ENCODE assay signal across 20 cellular contexts in genomic region chr5:156912869-156913268, GRCh38. TPM values are rescaled to one million over a fixed set of nuclear protein-coding genes. Genes with fewer than 3 reads are reported as not detected.
A peak's percentile ranks its signal among the peaks of the same experiment; 100 is the strongest.
DNase-seq lines count a peak whose midpoint lies in the region; ATAC-seq, FAIRE-seq and TF ChIP-seq lines count a peak whose summit lies in the region.
"Had no signal": no experiment of that assay in that cellular context is flagged by ENCODE, and none has a peak within 500 bp of the region (broad histone marks: within the 10 kb centered on the region; RNA-seq: fewer than 3 reads in every experiment).

No MANE protein-coding gene starts in this region.

- H3K4me3 Mint-ChIP-seq in WTC11: peak overlapping the region; percentile 37
- peak overlapping the region; percentile 67 to 81 for H3K4me3 Mint-ChIP-seq in effector memory CD8-positive, alpha-beta T cell
- H3K4me3 Mint-ChIP-seq in stimulated activated naive CD8-positive, alpha-beta T cell treated with anti-CD3 and anti-CD28 coated beads, Interleukin-15, amount 100 ng/mL, for 72 hours: peak overlapping the region; percentile 14 to 32

- H3K9ac ChIP-seq in HepG2 (ENCODE audit: insufficient read depth, low read depth, low read length): no peak overlapping the region

- H3K4me2 ChIP-seq in HepG2 (ENCODE audit: low read depth, low read length): no peak overlapping the region

- H3K27me3 ChIP-seq in A673 (replicated peaks; ENCODE audit: insufficient read depth, low read depth, low read length, poor library complexity): peaks cover 8% of the 10 kb centered on the region
- peaks cover 0 to 7% of the 10 kb centered on the region in 2 experiments; a peak in 2 of 5 replicates for H3K27me3 ChIP-seq in HepG2 (ENCODE audit: control insufficient read depth in 1 of 2, insufficient read depth in 2 of 2, low read length in 2 of 2)
- H3K27me3 ChIP-seq: cardiac muscle cell, heart left ventricle, sigmoid colon had no signal

- BruUV-seq in A673 (replicated peaks; lab: Mats Ljungman, UMichigan) (no TSS peak), HepG2 (replicated peaks; lab: Mats Ljungman, UMichigan) (no TSS peak)

- H3K36me3 ChIP-seq in A673 (ENCODE audit: insufficient read depth, low read length, poor library complexity, severe bottlenecking): no peaks in the 10 kb centered on the region
- no peaks in the 10 kb centered on the region for H3K36me3 ChIP-seq in HepG2 (replicated peaks in 1 of 2; ENCODE audit: control insufficient read depth in 1 of 2, insufficient read depth in 2 of 2, low read length in 2 of 2)
- H3K36me3 ChIP-seq: cardiac muscle cell, heart left ventricle, sigmoid colon had no signal

- TF ChIP-seq POLR2A in HepG2 (IDR thresholded peaks at IDR 0.05; ENCODE audit: insufficient read depth in 1 of 2, low read depth in 2 of 2, low read length in 2 of 2): no peak

- 6% methylated on average over 5 of the region's 5 CpGs for WGBS in HepG2 (ENCODE audit: low lambda C conversion rate)

- H3K9me3 ChIP-seq in A673 (ENCODE audit: low read depth, low read length, poor library complexity, severe bottlenecking) (no peaks in the 10 kb centered on the region), HepG2 (ENCODE audit: low read length) (no peaks in the 10 kb centered on the region)
- H3K9me3 ChIP-seq: heart left ventricle, sigmoid colon had no signal

- H3K4me1 Mint-ChIP-seq in WTC11: peaks cover 70% of the 10 kb centered on the region
- H3K4me1 Mint-ChIP-seq in effector memory CD8-positive, alpha-beta T cell (ENCODE audit: low read depth in 2 of 2): peaks cover 29 to 46% of the 10 kb centered on the region in 2 donors
- peaks cover 51% of the 10 kb centered on the region for H3K4me1 Mint-ChIP-seq in stimulated activated naive CD8-positive, alpha-beta T cell treated with anti-CD3 and anti-CD28 coated beads, Interleukin-15, amount 100 ng/mL, for 72 hours

- H3K36me3 Mint-ChIP-seq in WTC11: peaks cover 11% of the 10 kb centered on the region; the same call in 1 of the 2 replicates
- peaks cover 2% of the 10 kb centered on the region for H3K36me3 Mint-ChIP-seq in effector memory CD8-positive, alpha-beta T cell (ENCODE audit: insufficient read depth)

- no peak for TF ChIP-seq RAD21 in HepG2 (CRISPR knock-in tag; IDR thresholded peaks at IDR 0.05)

- H3K27ac ChIP-seq in A673 (ENCODE audit: low read depth, low read length, poor library complexity, severe bottlenecking) (no peak overlapping the region), HepG2 (ENCODE audit: extremely low read length, insufficient read depth, low read length) (no peak overlapping the region)
- H3K27ac ChIP-seq: cardiac muscle cell, sigmoid colon had no signal

- H3K27ac Mint-ChIP-seq in WTC11: peak overlapping the region; percentile 99
- peak overlapping the region; percentile 88 to 95 for H3K27ac Mint-ChIP-seq in effector memory CD8-positive, alpha-beta T cell
- H3K27ac Mint-ChIP-seq in stimulated activated naive CD8-positive, alpha-beta T cell treated with anti-CD3 and anti-CD28 coated beads, Interleukin-15, amount 100 ng/mL, for 72 hours: peak overlapping the region in 1 of 2 donors; percentile 55

- H3K79me2 ChIP-seq in HepG2 (ENCODE audit: insufficient read depth, low read length): no peaks in the 10 kb centered on the region

- intact Hi-C loops in A673 (cut with micrococcal nuclease; ENCODE audit: unreplicated experiment) (no loop called here), HepG2 (cut with micrococcal nuclease; ENCODE audit: unreplicated experiment) (no loop called here)

- peaks cover 10% of the 10 kb centered on the region; the same call in 1 of the 2 replicates for H3K27me3 Mint-ChIP-seq in WTC11 (ENCODE audit: low read depth)
- H3K27me3 Mint-ChIP-seq in effector memory CD8-positive, alpha-beta T cell: no peaks in the 10 kb centered on the region
- H3K27me3 Mint-ChIP-seq in stimulated activated naive CD8-positive, alpha-beta T cell treated with anti-CD3 and anti-CD28 coated beads, Interleukin-15, amount 100 ng/mL, for 72 hours: no peaks in the 10 kb centered on the region

- TF ChIP-seq CTCF in WTC11 (IDR thresholded peaks at IDR 0.05) (no peak), A673 (conservative IDR thresholded peaks at IDR 0.05; ENCODE audit: low read depth, low read length) (no peak), HepG2 (CRISPR knock-in tag; IDR thresholded peaks at IDR 0.05) (no peak)

- H3K4me1 ChIP-seq in A673 (ENCODE audit: insufficient read depth, low read length, poor library complexity, severe bottlenecking) (no peaks in the 10 kb centered on the region), HepG2 (ENCODE audit: insufficient read depth, low read length) (no peaks in the 10 kb centered on the region)
- H3K4me1 ChIP-seq: sigmoid colon had no signal

- POLR2A ChIA-PET in WTC11 (lab: Charles Lee) (no interaction called here), A673 (lab: Charles Lee; ENCODE audit: low non-redundant PET) (no interaction called here), HepG2 (lab: Yijun Ruan, JAX) (no interaction called here)

- peak; percentile 25 for DNase-seq in stimulated activated CD4-positive, alpha-beta T cell treated with anti-CD3 and anti-CD28 coated beads, Interleukin-15, amount 100 ng/mL, for 24 hours
- DNase-seq in stimulated activated CD4-positive, alpha-beta T cell treated with anti-CD3 and anti-CD28 coated beads, Interleukin-2, amount 100 ng/mL, for 48 hours: no peak
- no peak for DNase-seq in WTC11 (ENCODE audit: low spot score)
- no peak for DNase-seq in effector memory CD8-positive, alpha-beta T cell
- no peak for DNase-seq in stimulated activated naive CD8-positive, alpha-beta T cell treated with anti-CD3 and anti-CD28 coated beads, Interleukin-15, amount 100 ng/mL, for 72 hours
- DNase-seq in kidney glomerular epithelial cell (lab: John Stamatoyannopoulos, UW): no peak
- DNase-seq in A673 (ENCODE audit: low spot score): no peak
- no peak for DNase-seq in HepG2 (ENCODE audit: low spot score)
- DNase-seq: AML-193; DMS153; heart left ventricle; MV-4-11; NCI-H2029; NCI-H510A; SHP77; sigmoid colon; stimulated activated CD4-positive, alpha-beta T cell treated with anti-CD3 and anti-CD28 coated beads, Interleukin-4, amount 100 ng/mL, for 24 hours; stimulated activated CD8-positive, alpha-beta memory T cell treated with anti-CD3 and anti-CD28 coated beads, Interleukin-4, amount 100 ng/mL, for 48 hours had no signal

- TF ChIP-seq EP300 in HepG2 (IDR thresholded peaks at IDR 0.05; ENCODE audit: low read depth in 2 of 2, low read length in 2 of 2): no peak
- TF ChIP-seq EP300 in HepG2 (CRISPR knock-in tag; IDR thresholded peaks at IDR 0.05; ENCODE audit: borderline replicate concordance): no peak

- no peak overlapping the region for H2AFZ ChIP-seq in HepG2 (ENCODE audit: low read length)

- no peak for FAIRE-seq in HepG2 (lab: Jason Lieb, UNC)

- no peak for ATAC-seq in WTC11
- no peak for ATAC-seq in effector memory CD8-positive, alpha-beta T cell (replicated peaks)
- peak; percentile 53 for ATAC-seq in stimulated activated naive CD8-positive, alpha-beta T cell treated with anti-CD3 and anti-CD28 coated beads, Interleukin-15, amount 100 ng/mL, for 72 hours
- no peak for ATAC-seq in HepG2
- ATAC-seq: heart left ventricle had no signal

- in situ Hi-C loops in HepG2 (cut with HindIII; ENCODE audit: extremely low pct_ligation_motif_present, low pct_unique_long_range_greater_than_20kb): no loop called here

- CTCF ChIA-PET in WTC11 (lab: Charles Lee) (no interaction called here), A673 (lab: Charles Lee) (no interaction called here), HepG2 (lab: Yijun Ruan, JAX; ENCODE audit: low intra/inter-chr PET ratio, low total read pairs) (no interaction called here)

- no peaks in the 10 kb centered on the region for H4K20me1 ChIP-seq in HepG2 (ENCODE audit: insufficient read depth, low read length)

- H3K4me3 ChIP-seq in A673 (ENCODE audit: low read depth, low read length, poor library complexity, severe bottlenecking) (no peak overlapping the region), HepG2 (replicated peaks in 1 of 3; ENCODE audit: insufficient read depth in 1 of 3, low read depth in 2 of 3, low read length in 3 of 3) (no peak overlapping the region)
- H3K4me3 ChIP-seq: cardiac muscle cell, heart left ventricle, sigmoid colon had no signal

- no peaks in the 10 kb centered on the region for H3K9me3 Mint-ChIP-seq in WTC11
- H3K9me3 Mint-ChIP-seq in effector memory CD8-positive, alpha-beta T cell: peaks cover 0 to 2% of the 10 kb centered on the region in 2 donors
- H3K9me3 Mint-ChIP-seq in stimulated activated naive CD8-positive, alpha-beta T cell treated with anti-CD3 and anti-CD28 coated beads, Interleukin-15, amount 100 ng/mL, for 72 hours: peaks cover 18 to 19% of the 10 kb centered on the region in 2 donors

TF ChIP-seq in HepG2, 621 proteins besides CTCF, POLR2A, EP300 and RAD21:
- no peak for TF ChIP-seq FOXA1 (IDR thresholded peaks at IDR 0.05)
- TF ChIP-seq FOXA1 (CRISPR knock-in tag; IDR thresholded peaks at IDR 0.05): no peak

RNA-seq across cellular contexts. Expression of gene TIMD4, which starts 50.2 kb away (rescaled TPM):
- total RNA-seq in WTC11 (2021): 0.13 TPM in 1 of 3 replicates, not detected in the others
- not detected in 2 replicates for total RNA-seq in A673 (2021)
- not detected in 2 replicates for total RNA-seq in HepG2 (2016; rRNA removed; fragmentation: Illumina TruSeq; extraction: Trizol)
- total RNA-seq in HepG2 (2016; cell fraction: cytosol; rRNA removed; fragmentation: Illumina TruSeq; extraction: Trizol; ENCODE audit: low read depth): not detected in 2 replicates
- total RNA-seq in HepG2 (2016; cell fraction: insoluble cytoplasmic fraction; rRNA removed; fragmentation: Illumina TruSeq; extraction: Trizol): not detected in 2 replicates
- total RNA-seq in HepG2 (2016; cell fraction: membrane; rRNA removed; fragmentation: Illumina TruSeq; extraction: Trizol): not detected in 2 replicates
- not detected in 2 replicates for total RNA-seq in HepG2 (2016; cell fraction: nucleus; rRNA removed; fragmentation: Illumina TruSeq; extraction: Trizol)
- polyA plus RNA-seq in HepG2 (2011; rRNA removed): 0.50 and 0.71 TPM in 2 replicates
- 0.27 and 0.33 TPM in 2 replicates for polyA plus RNA-seq in HepG2 (2011; cell fraction: cytosol; rRNA removed)
- polyA plus RNA-seq in HepG2 (2011; cell fraction: nucleus; rRNA removed): 0.92 and 1.4 TPM in 2 replicates
- polyA plus RNA-seq in HepG2 (2012): 0.38 and 0.45 TPM in 2 replicates
- not detected in 2 replicates for polyA plus RNA-seq in HepG2 (2016; cell fraction: cytosol; fragmentation: Illumina TruSeq; extraction: Trizol; ENCODE audit: low read depth)
- polyA plus RNA-seq in HepG2 (2016; cell fraction: insoluble cytoplasmic fraction; fragmentation: Illumina TruSeq; extraction: Trizol; ENCODE audit: low read depth): not detected in 2 replicates
- not detected in 2 replicates for polyA plus RNA-seq in HepG2 (2016; cell fraction: membrane; fragmentation: Illumina TruSeq; extraction: Trizol; ENCODE audit: low read depth)
- not detected in 2 replicates for polyA plus RNA-seq in HepG2 (2016; cell fraction: nucleus; fragmentation: Illumina TruSeq; extraction: Trizol; ENCODE audit: insufficient read depth, low read depth)
- 0.66 TPM in 1 of 2 replicates, not detected in the other for polyA minus RNA-seq in HepG2 (2011; rRNA and poly(A)+ RNA removed; ENCODE audit: low replicate concordance)
- not detected in 2 replicates for polyA minus RNA-seq in HepG2 (2011; cell fraction: cytosol; rRNA and poly(A)+ RNA removed)
- 1.4 and 2.7 TPM in 2 replicates for polyA minus RNA-seq in HepG2 (2011; cell fraction: nucleus; rRNA and poly(A)+ RNA removed)
- total RNA-seq: fibroblast of lung had no signal
- polyA plus RNA-seq: cardiac muscle cell, fibroblast of lung, heart left ventricle had no signal

Comparison
In these comparisons a context has a peak if more than half of its experiments do, and no peak if none do; other contexts are left out.
1. H3K4me3 Mint-ChIP-seq: peak in every context shown above with its lines; median percentile 74 in effector memory CD8-positive, alpha-beta T cell; 37 in WTC11; 23 in stimulated activated naive CD8-positive, alpha-beta T cell treated with anti-CD3 and anti-CD28 coated beads, Interleukin-15, amount 100 ng/mL, for 72 hours.